In genomic region chr17:8900626-8901585, GRCh38 we compare ENCODE assay signal across 12 cellular contexts. TPM values are rescaled to one million over a fixed set of nuclear protein-coding genes. Genes with fewer than 3 reads are reported as not detected.
DNase-seq lines count a peak whose midpoint lies in the region; ATAC-seq and TF ChIP-seq lines count a peak whose summit lies in the region.
"Had no signal": no experiment of that assay in that cellular context is flagged by ENCODE, and none has a peak within 500 bp of the region (broad histone marks: within the 10 kb centered on the region; RNA-seq: fewer than 3 reads in every experiment).

No MANE protein-coding gene starts in this region.

- H3K27ac ChIP-seq in foreskin keratinocyte, result no peak overlapping the region
- H3K27ac ChIP-seq: SK-N-MC had no signal

- H3K27me3 ChIP-seq in foreskin keratinocyte, result peaks cover 2% of the 10 kb centered on the region

- DNase-seq in activated CD4-positive, CD25-positive, alpha-beta regulatory T cell treated with anti-CD3 and anti-CD28 coated beads, Interleukin-2, amount 50 U/mL, for 72 hours, result peak; percentile 28
- DNase-seq in activated CD4-positive, CD25-positive, alpha-beta regulatory T cell (lab: John Stamatoyannopoulos, UW), result no peak
- peak; percentile 53 for DNase-seq in activated CD8-positive, alpha-beta memory T cell treated with anti-CD3 and anti-CD28 coated beads, Interleukin-2, amount 50 U/mL, for 48 hours
- peak; percentile 52 for DNase-seq in natural killer cell treated with Interleukin-12 subunit alpha and Interleukin-12 subunit beta and Interleukin-15 and Interleukin-18, amount 100 ng/mL, for 72 hours (ENCODE audit: low spot score)
- no peak for DNase-seq in NCI-H524 (lab: John Stamatoyannopoulos, UW)
- DNase-seq in foreskin keratinocyte, result no peak
- DNase-seq in GDM1 (lab: John Stamatoyannopoulos, UW), result no peak
- DNase-seq: NCI-H446; occipital lobe; stimulated activated CD4-positive, alpha-beta T cell treated with anti-CD3 and anti-CD28 coated beads, Interleukin-4, amount 100 ng/mL, for 24 hours had no signal

- ATAC-seq in GM21717 (IDR thresholded peaks at IDR 0.05; ENCODE audit: unreplicated experiment) (peak; percentile 33), foreskin keratinocyte (no peak)
- no peak for ATAC-seq in natural killer cell treated with Interleukin-12 subunit alpha and Interleukin-12 subunit beta and Interleukin-15 and Interleukin-18, amount 100 ng/mL, for 72 hours

- no peaks in the 10 kb centered on the region for H3K9me3 Mint-ChIP-seq in natural killer cell treated with Interleukin-12 subunit alpha and Interleukin-12 subunit beta and Interleukin-15 and Interleukin-18, amount 100 ng/mL, for 72 hours

- no peaks in the 10 kb centered on the region for H3K27me3 Mint-ChIP-seq in natural killer cell treated with Interleukin-12 subunit alpha and Interleukin-12 subunit beta and Interleukin-15 and Interleukin-18, amount 100 ng/mL, for 72 hours

- peaks cover 34% of the 10 kb centered on the region for H3K36me3 Mint-ChIP-seq in natural killer cell treated with Interleukin-12 subunit alpha and Interleukin-12 subunit beta and Interleukin-15 and Interleukin-18, amount 100 ng/mL, for 72 hours

- H3K4me1 Mint-ChIP-seq in natural killer cell treated with Interleukin-12 subunit alpha and Interleukin-12 subunit beta and Interleukin-15 and Interleukin-18, amount 100 ng/mL, for 72 hours (ENCODE audit: low read depth in 2 of 2), result peaks cover 62 to 66% of the 10 kb centered on the region in 2 donors

- peak overlapping the region; percentile 34 for H3K4me3 Mint-ChIP-seq in natural killer cell treated with Interleukin-12 subunit alpha and Interleukin-12 subunit beta and Interleukin-15 and Interleukin-18, amount 100 ng/mL, for 72 hours

- H3K4me1 ChIP-seq in foreskin keratinocyte, result no peaks in the 10 kb centered on the region

- peak overlapping the region; percentile 74 for H3K27ac Mint-ChIP-seq in natural killer cell treated with Interleukin-12 subunit alpha and Interleukin-12 subunit beta and Interleukin-15 and Interleukin-18, amount 100 ng/mL, for 72 hours

- TF ChIP-seq CTCF in foreskin keratinocyte (conservative IDR thresholded peaks at IDR 0.05), result no peak

RNA-seq across cellular contexts. Expression of gene PIK3R6, which starts 33.4 kb away (rescaled TPM):
- 1 to 10 TPM in 1 of 2 donors, under 1 TPM in 1; 0.81 to 6.2 TPM for total RNA-seq in natural killer cell treated with Interleukin-12 subunit alpha and Interleukin-12 subunit beta and Interleukin-15 and Interleukin-18, amount 100 ng/mL, for 72 hours
- total RNA-seq in foreskin keratinocyte, result not detected in 2 replicates
- polyA plus RNA-seq in foreskin keratinocyte, result not detected in 2 replicates

Comparison
In these comparisons a context has a peak if more than half of its experiments do, and no peak if none do; other contexts are left out.
1. DNase-seq: peak in activated CD4-positive, CD25-positive, alpha-beta regulatory T cell treated with anti-CD3 and anti-CD28 coated beads, Interleukin-2, amount 50 U/mL, for 72 hours (single experiment), activated CD8-positive, alpha-beta memory T cell treated with anti-CD3 and anti-CD28 coated beads, Interleukin-2, amount 50 U/mL, for 48 hours (single experiment) and natural killer cell treated with Interleukin-12 subunit alpha and Interleukin-12 subunit beta and Interleukin-15 and Interleukin-18, amount 100 ng/mL, for 72 hours (single experiment); none in activated CD4-positive, CD25-positive, alpha-beta regulatory T cell (0 of 4), NCI-H524 (0 of 2), foreskin keratinocyte (0 of 2) and GDM1 (single experiment).